ENCODE assay signal across 10 cellular contexts in the genomic region with DNA sequence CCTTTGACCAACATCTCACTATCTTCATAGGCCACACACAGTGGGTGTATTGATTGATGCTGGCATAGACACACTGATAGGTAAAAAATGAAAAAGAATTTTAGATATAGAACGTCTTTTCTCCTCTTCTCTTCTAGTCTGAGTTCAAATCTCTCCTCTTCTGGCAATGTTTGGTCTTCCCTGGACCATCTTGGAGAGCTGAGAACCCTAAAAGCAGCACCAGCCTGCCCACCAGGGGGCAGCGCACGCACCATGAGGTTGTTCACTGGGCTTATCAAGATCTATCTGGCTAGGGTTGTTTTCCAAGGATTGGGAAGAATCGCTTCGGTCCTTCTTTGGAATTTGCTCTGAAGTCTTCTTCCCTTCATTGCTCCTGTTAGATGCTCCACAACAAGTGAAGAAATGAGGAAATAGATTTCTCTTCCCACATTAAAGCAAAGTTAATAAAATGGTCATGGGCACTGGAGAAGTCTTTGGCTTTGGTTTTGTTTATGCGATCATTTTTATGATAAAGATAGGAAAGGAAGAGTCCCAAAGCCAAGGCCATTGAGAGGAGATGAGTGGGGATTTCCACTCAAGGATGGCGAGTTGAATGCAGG.
DNase-seq lines count a peak whose midpoint lies in the region; ATAC-seq and TF ChIP-seq lines count a peak whose summit lies in the region.
"Had no signal": no experiment of that assay in that cellular context is flagged by ENCODE, and none has a peak within 500 bp of the region (broad histone marks: within the 10 kb centered on the region; RNA-seq: fewer than 3 reads in every experiment).

No MANE protein-coding gene starts in this region.

- H3K4me3 ChIP-seq in MM.1S (ENCODE audit: low read length) = no peak overlapping the region
- H3K4me3 ChIP-seq in kidney epithelial cell (ENCODE audit: low read depth, low read length) = no peak overlapping the region
- H3K4me3 ChIP-seq: suprapubic skin had no signal

- peak; percentile 44 for ATAC-seq in activated T-helper 17 cell treated with anti-CD3 and anti-CD28 coated beads, Interleukin-2, amount 50 U/mL, for 72 hours (replicated peaks)
- ATAC-seq in GM19397 (IDR thresholded peaks at IDR 0.05; ENCODE audit: unreplicated experiment) (no peak), HG02870 (IDR thresholded peaks at IDR 0.05; ENCODE audit: unreplicated experiment) (no peak), HG02885 (IDR thresholded peaks at IDR 0.05; ENCODE audit: poor library complexity, unreplicated experiment) (no peak)
- no peak for ATAC-seq in stimulated activated memory B cell treated with anti-CD40 and anti-IgM and Interleukin-4, amounts not matched to agents 10 μg/mL and 1 μg/mL and 100 μg/mL, for 72 hours

- H3K4me1 Mint-ChIP-seq in activated T-helper 17 cell treated with anti-CD3 and anti-CD28 coated beads, Interleukin-2, amount 50 U/mL, for 72 hours = no peaks in the 10 kb centered on the region
- H3K4me1 Mint-ChIP-seq in stimulated activated memory B cell treated with anti-CD40 and anti-IgM and Interleukin-4, amounts not matched to agents 10 μg/mL and 1 μg/mL and 100 μg/mL, for 72 hours = no peaks in the 10 kb centered on the region

- H3F3A ChIP-seq in MM.1S (ENCODE audit: insufficient read depth, low read length) = no peaks in the 10 kb centered on the region

- H3K27ac Mint-ChIP-seq in activated T-helper 17 cell treated with anti-CD3 and anti-CD28 coated beads, Interleukin-2, amount 50 U/mL, for 72 hours = no peak overlapping the region
- no peak overlapping the region for H3K27ac Mint-ChIP-seq in stimulated activated memory B cell treated with anti-CD40 and anti-IgM and Interleukin-4, amounts not matched to agents 10 μg/mL and 1 μg/mL and 100 μg/mL, for 72 hours

- H3K4me1 ChIP-seq in MM.1S (ENCODE audit: low read length) = no peaks in the 10 kb centered on the region
- H3K4me1 ChIP-seq: suprapubic skin had no signal

- H2AFZ ChIP-seq in MM.1S (ENCODE audit: low read length) = no peak overlapping the region

- TF ChIP-seq CTCF in MM.1S (IDR thresholded peaks at IDR 0.05; ENCODE audit: low read length) (peak; percentile 96), kidney epithelial cell (IDR thresholded peaks at IDR 0.05; ENCODE audit: insufficient read depth, low read length, poor library complexity, severe bottlenecking) (peak; percentile 45)

- DNase-seq in D341Med (ENCODE audit: low spot score) (peak; percentile 46), MM.1S (peak; percentile 64), kidney epithelial cell (ENCODE audit: low read depth) (no peak)

- no peaks in the 10 kb centered on the region for H3K36me3 ChIP-seq in MM.1S (replicated peaks; ENCODE audit: insufficient read depth, low read length)
- H3K36me3 ChIP-seq in kidney epithelial cell (ENCODE audit: control insufficient read depth, insufficient read depth, low read length) = no peaks in the 10 kb centered on the region
- H3K36me3 ChIP-seq: suprapubic skin had no signal

- H3K9me3 ChIP-seq in MM.1S (replicated peaks; ENCODE audit: insufficient read depth, low read length) = no peaks in the 10 kb centered on the region
- H3K9me3 ChIP-seq: suprapubic skin had no signal

- no peak overlapping the region for H3K9ac ChIP-seq in MM.1S (ENCODE audit: low read length)

- H3K27ac ChIP-seq in MM.1S (ENCODE audit: low read length) = no peak overlapping the region
- H3K27ac ChIP-seq: suprapubic skin had no signal

- no peaks in the 10 kb centered on the region for H4K20me1 ChIP-seq in MM.1S (ENCODE audit: insufficient read depth, low read length)

- no peaks in the 10 kb centered on the region for H3K79me2 ChIP-seq in MM.1S (ENCODE audit: low read length)

- peaks cover 3% of the 10 kb centered on the region for H3K27me3 Mint-ChIP-seq in activated T-helper 17 cell treated with anti-CD3 and anti-CD28 coated beads, Interleukin-2, amount 50 U/mL, for 72 hours
- peaks cover 29% of the 10 kb centered on the region for H3K27me3 Mint-ChIP-seq in stimulated activated memory B cell treated with anti-CD40 and anti-IgM and Interleukin-4, amounts not matched to agents 10 μg/mL and 1 μg/mL and 100 μg/mL, for 72 hours

- H3K4me2 ChIP-seq in MM.1S (ENCODE audit: low read depth, low read length) = no peak overlapping the region

- H3K9me3 Mint-ChIP-seq in activated T-helper 17 cell treated with anti-CD3 and anti-CD28 coated beads, Interleukin-2, amount 50 U/mL, for 72 hours = peaks cover 9% of the 10 kb centered on the region
- H3K9me3 Mint-ChIP-seq in stimulated activated memory B cell treated with anti-CD40 and anti-IgM and Interleukin-4, amounts not matched to agents 10 μg/mL and 1 μg/mL and 100 μg/mL, for 72 hours = peaks cover 9% of the 10 kb centered on the region

- H3K9me2 ChIP-seq in MM.1S (replicated peaks; ENCODE audit: insufficient read depth, low read length) = no peaks in the 10 kb centered on the region

- H3K4me3 Mint-ChIP-seq in activated T-helper 17 cell treated with anti-CD3 and anti-CD28 coated beads, Interleukin-2, amount 50 U/mL, for 72 hours = no peak overlapping the region
- H3K4me3 Mint-ChIP-seq in stimulated activated memory B cell treated with anti-CD40 and anti-IgM and Interleukin-4, amounts not matched to agents 10 μg/mL and 1 μg/mL and 100 μg/mL, for 72 hours = no peak overlapping the region
- H3K4me3 Mint-ChIP-seq: IgD-negative memory B cell had no signal

- H3K36me3 Mint-ChIP-seq in activated T-helper 17 cell treated with anti-CD3 and anti-CD28 coated beads, Interleukin-2, amount 50 U/mL, for 72 hours (ENCODE audit: low read depth) = no peaks in the 10 kb centered on the region
- H3K36me3 Mint-ChIP-seq in stimulated activated memory B cell treated with anti-CD40 and anti-IgM and Interleukin-4, amounts not matched to agents 10 μg/mL and 1 μg/mL and 100 μg/mL, for 72 hours = peaks cover 6% of the 10 kb centered on the region

- H3K27me3 ChIP-seq in MM.1S (replicated peaks; ENCODE audit: insufficient read depth, low read length) = no peaks in the 10 kb centered on the region
- no peaks in the 10 kb centered on the region for H3K27me3 ChIP-seq in kidney epithelial cell (ENCODE audit: control insufficient read depth, insufficient read depth, low read length)
- H3K27me3 ChIP-seq: suprapubic skin had no signal
